Comparison of ENCODE assay signal across 19 cellular contexts in genomic region chr2:72955188-72956049, GRCh38. TPM values are rescaled to one million over a fixed set of nuclear protein-coding genes. Genes with fewer than 3 reads are reported as not detected.
DNase-seq lines count a peak whose midpoint lies in the region; ATAC-seq, FAIRE-seq and TF ChIP-seq lines count a peak whose summit lies in the region.
"Had no signal": no experiment of that assay in that cellular context is flagged by ENCODE, and none has a peak within 500 bp of the region (broad histone marks: within the 10 kb centered on the region; RNA-seq: fewer than 3 reads in every experiment).

No MANE protein-coding gene starts in this region.

- no peak overlapping the region for H3K27ac ChIP-seq in CD4-positive, alpha-beta memory T cell (ENCODE audit: low read depth, low read length)
- H3K27ac ChIP-seq in kidney (ENCODE audit: low read depth in 2 of 2, low read length in 2 of 2): no peak overlapping the region
- H3K27ac ChIP-seq: gastrocnemius medialis, uterus had no signal

- no peak for FAIRE-seq in kidney (lab: Jason Lieb, UNC)
- FAIRE-seq: GM19239, K562 had no signal

- peaks cover 17% of the 10 kb centered on the region for H3K4me1 ChIP-seq in CD4-positive, alpha-beta memory T cell (ENCODE audit: insufficient read depth, low read length)
- H3K4me1 ChIP-seq in kidney (ENCODE audit: control insufficient read depth in 1 of 2, insufficient read depth in 1 of 2, low read depth in 1 of 2, low read length in 2 of 2): peaks cover 0 to 7% of the 10 kb centered on the region in 2 donors
- H3K4me1 ChIP-seq: gastrocnemius medialis, HAP-1, uterus had no signal

- intact Hi-C loops in CD4-positive, alpha-beta memory T cell (cut with micrococcal nuclease): no loop called here
- intact Hi-C loops in kidney (cut with DNase I): no loop called here

- no peaks in the 10 kb centered on the region for H3K27me3 ChIP-seq in CD4-positive, alpha-beta memory T cell (ENCODE audit: insufficient read depth, low read length)
- H3K27me3 ChIP-seq: gastrocnemius medialis, uterus had no signal

- no peaks in the 10 kb centered on the region for H3K36me3 ChIP-seq in CD4-positive, alpha-beta memory T cell (ENCODE audit: insufficient read depth, low read length)
- H3K36me3 ChIP-seq in kidney (ENCODE audit: control insufficient read depth in 1 of 2, insufficient read depth in 2 of 2, low read length in 2 of 2): no peaks in the 10 kb centered on the region
- H3K36me3 ChIP-seq: gastrocnemius medialis, HAP-1, uterus had no signal

- no peaks in the 10 kb centered on the region for H3K9me3 Mint-ChIP-seq in CD4-positive, alpha-beta memory T cell
- no peaks in the 10 kb centered on the region for H3K9me3 Mint-ChIP-seq in activated naive CD8-positive, alpha-beta T cell treated with anti-CD3 and anti-CD28 coated beads, Interleukin-2, amount 10 ng/mL, durations not matched to agents 7 days and 5 days

- no peak for TF ChIP-seq CTCF in kidney (IDR thresholded peaks at IDR 0.05; ENCODE audit: borderline replicate concordance, extremely low read depth, insufficient read depth)

- H3K4me3 Mint-ChIP-seq in CD4-positive, alpha-beta memory T cell: peak overlapping the region in 4 of 8 donors; percentile 3 to 77 (median 34)
- H3K4me3 Mint-ChIP-seq in activated naive CD8-positive, alpha-beta T cell treated with anti-CD3 and anti-CD28 coated beads, Interleukin-2, amount 10 ng/mL, durations not matched to agents 7 days and 5 days: peak overlapping the region; percentile 95

- H3K4me3 ChIP-seq in CD4-positive, alpha-beta memory T cell (ENCODE audit: low read length in 2 of 2): no peak overlapping the region
- H3K4me3 ChIP-seq in kidney (ENCODE audit: low read length in 2 of 2): no peak overlapping the region
- H3K4me3 ChIP-seq: gastrocnemius medialis, HAP-1, K562, uterus had no signal

- DNase-seq in NCI-H748 (lab: John Stamatoyannopoulos, UW; ENCODE audit: unreplicated experiment) (peak; percentile 11), NCI-H748 treated with DMSO at 0.1 percent for 48 hours (lab: John Stamatoyannopoulos, UW) (no peak), kidney (peak; percentile 34), NOMO-1 treated with dmso at 0.1 percent for 144 hours (lab: John Stamatoyannopoulos, UW; ENCODE audit: unreplicated experiment) (no peak), activated gamma-delta T cell treated with Interleukin-2 at 50 U/mL for 16 hours (no peak)
- DNase-seq in CD4-positive, alpha-beta memory T cell: no peak
- no peak for DNase-seq in activated naive CD8-positive, alpha-beta T cell treated with anti-CD3 and anti-CD28 coated beads, Interleukin-2, amount 10 ng/mL, durations not matched to agents 7 days and 5 days
- DNase-seq: gastrocnemius medialis; NCI-H2107; stimulated activated CD4-positive, alpha-beta T cell treated with anti-CD3 and anti-CD28 coated beads, Interleukin-2, amount 100 ng/mL, for 48 hours; uterus had no signal

- H3K27me3 Mint-ChIP-seq in CD4-positive, alpha-beta memory T cell: no peaks in the 10 kb centered on the region
- H3K27me3 Mint-ChIP-seq in activated naive CD8-positive, alpha-beta T cell treated with anti-CD3 and anti-CD28 coated beads, Interleukin-2, amount 10 ng/mL, durations not matched to agents 7 days and 5 days: no peaks in the 10 kb centered on the region

- ATAC-seq in activated naive CD8-positive, alpha-beta T cell treated with anti-CD3 and anti-CD28 coated beads, Interleukin-2, amount 10 ng/mL, durations not matched to agents 7 days and 5 days (ENCODE audit: low read depth): no peak
- ATAC-seq in HG03045 (IDR thresholded peaks at IDR 0.05; ENCODE audit: unreplicated experiment): no peak
- ATAC-seq: gastrocnemius medialis, K562 had no signal

- POLR2A ChIA-PET in CD4-positive, alpha-beta memory T cell (lab: Charles Lee; ENCODE audit: partially characterized antibody): no interaction called here
- POLR2A ChIA-PET in activated naive CD8-positive, alpha-beta T cell treated with anti-CD3 and anti-CD28 coated beads, Interleukin-2, amount 10 ng/mL, durations not matched to agents 7 days and 5 days (lab: Charles Lee): no interaction called here

- CTCF ChIA-PET in CD4-positive, alpha-beta memory T cell (lab: Charles Lee; ENCODE audit: partially characterized antibody): no interaction called here

- H3K9ac ChIP-seq in kidney (ENCODE audit: low read length in 2 of 2): no peak overlapping the region

- H3K4me1 Mint-ChIP-seq in CD4-positive, alpha-beta memory T cell: peaks cover 11 to 31% (median 20%) of the 10 kb centered on the region in 4 donors
- peaks cover 34% of the 10 kb centered on the region for H3K4me1 Mint-ChIP-seq in activated naive CD8-positive, alpha-beta T cell treated with anti-CD3 and anti-CD28 coated beads, Interleukin-2, amount 10 ng/mL, durations not matched to agents 7 days and 5 days

- H3K36me3 Mint-ChIP-seq in CD4-positive, alpha-beta memory T cell: no peaks in the 10 kb centered on the region
- H3K36me3 Mint-ChIP-seq in activated naive CD8-positive, alpha-beta T cell treated with anti-CD3 and anti-CD28 coated beads, Interleukin-2, amount 10 ng/mL, durations not matched to agents 7 days and 5 days: peaks cover 5% of the 10 kb centered on the region

- H3K27ac Mint-ChIP-seq in CD4-positive, alpha-beta memory T cell: peak overlapping the region in 5 of 7 donors; percentile 30 to 53 (median 35)
- H3K27ac Mint-ChIP-seq in activated naive CD8-positive, alpha-beta T cell treated with anti-CD3 and anti-CD28 coated beads, Interleukin-2, amount 10 ng/mL, durations not matched to agents 7 days and 5 days: peak overlapping the region; percentile 27

- no peaks in the 10 kb centered on the region for H3K9me3 ChIP-seq in CD4-positive, alpha-beta memory T cell (ENCODE audit: control insufficient read depth in 1 of 2, low read length in 2 of 2)
- no peaks in the 10 kb centered on the region for H3K9me3 ChIP-seq in kidney (ENCODE audit: control insufficient read depth in 1 of 2, low read length in 2 of 2)
- H3K9me3 ChIP-seq: gastrocnemius medialis, HAP-1, uterus had no signal

RNA-seq across cellular contexts. Expression of gene EMX1, which starts 38.1 kb away (rescaled TPM):
- total RNA-seq in CD4-positive, alpha-beta memory T cell: not detected
- polyA plus RNA-seq in CD4-positive, alpha-beta memory T cell: not detected
- total RNA-seq in activated naive CD8-positive, alpha-beta T cell treated with anti-CD3 and anti-CD28 coated beads, Interleukin-2, amount 10 ng/mL, durations not matched to agents 7 days and 5 days: not detected
- total RNA-seq in kidney: 19.6 TPM
- polyA plus RNA-seq in kidney (ENCODE audit: insufficient read depth, low read depth, low replicate concordance): 132 TPM
- total RNA-seq: A673; gastrocnemius medialis; skeletal muscle tissue; subcutaneous adipose tissue; T-helper 2 cell treated with Interferon-gamma antibody and Interleukin-4, amounts not matched to agents 100 ng/mL and 5 ng/mL, for 36 hours had no signal

Comparison
In these comparisons a context has a peak if more than half of its experiments do, and no peak if none do; other contexts are left out.
1. DNase-seq: peak in NCI-H748 (single experiment) and kidney (single experiment); none in NCI-H748 treated with DMSO at 0.1 percent for 48 hours (single experiment), CD4-positive, alpha-beta memory T cell (0 of 5), activated naive CD8-positive, alpha-beta T cell treated with anti-CD3 and anti-CD28 coated beads, Interleukin-2, amount 10 ng/mL, durations not matched to agents 7 days and 5 days (single experiment), NOMO-1 treated with dmso at 0.1 percent for 144 hours (single experiment) and activated gamma-delta T cell treated with Interleukin-2 at 50 U/mL for 16 hours (single experiment).
2. RNA of gene EMX1, which starts 38.1 kb away (total RNA-seq): 19.6 TPM in kidney (single experiment); not detected in activated naive CD8-positive, alpha-beta T cell treated with anti-CD3 and anti-CD28 coated beads, Interleukin-2, amount 10 ng/mL, durations not matched to agents 7 days and 5 days and not detected in CD4-positive, alpha-beta memory T cell; every median in the first group is over 10 times any median in the second.